11 cellular contexts compared by ENCODE assay signal in genomic region chr14:34081126-34081575, GRCh38.
DNase-seq lines count a peak whose midpoint lies in the region; ATAC-seq and TF ChIP-seq lines count a peak whose summit lies in the region.
"Had no signal": no experiment of that assay in that cellular context is flagged by ENCODE, and none has a peak within 500 bp of the region (broad histone marks: within the 10 kb centered on the region; RNA-seq: fewer than 3 reads in every experiment).

No MANE protein-coding gene starts in this region.

- H3K9me3 ChIP-seq in gastrocnemius medialis (no peaks in the 10 kb centered on the region), endodermal cell (ENCODE audit: control insufficient read depth, low read length) (peaks cover 14% of the 10 kb centered on the region)
- H3K9me3 ChIP-seq: colonic mucosa had no signal

- H3K9me3 Mint-ChIP-seq in endodermal cell = peaks cover 19% of the 10 kb centered on the region
- H3K9me3 Mint-ChIP-seq: T-helper 2 cell treated with Interferon-gamma antibody and Interleukin-4, amounts not matched to agents 5 μg/mL and 100 μg/mL, for 36 hours had no signal

- H3K9ac ChIP-seq in endodermal cell (ENCODE audit: extremely low read depth, low read length, poor library complexity, severe bottlenecking) = no peak overlapping the region

- H3K36me3 ChIP-seq in gastrocnemius medialis (no peaks in the 10 kb centered on the region), endodermal cell (ENCODE audit: control insufficient read depth, insufficient read depth, low read length) (no peaks in the 10 kb centered on the region)
- H3K36me3 ChIP-seq: colonic mucosa had no signal

- WGBS in endodermal cell (ENCODE audit: insufficient coverage in 1 of 2, insufficient read length in 1 of 2), 2 experiments = 75 to 90% methylated on average over 4 to 7 of the region's 7 CpGs

- intact Hi-C loops in gastrocnemius medialis (cut with DNase I; ENCODE audit: low total_unique reads) = loop anchor here (1.0 to 10.0 kb wide), 2 partner anchors 21 to 1576 kb away; no protein-coding TSS in a partner anchor

- H3K27ac ChIP-seq in foreskin keratinocyte = no peak overlapping the region
- H3K27ac ChIP-seq in gastrocnemius medialis = peak overlapping the region; percentile 83 to 95 (median 91)
- H3K27ac ChIP-seq in endodermal cell (ENCODE audit: low read depth, low read length) = no peak overlapping the region
- H3K27ac ChIP-seq: colonic mucosa had no signal

- H3K4me1 Mint-ChIP-seq in endodermal cell = peaks cover 33% of the 10 kb centered on the region

- H3K4me3 Mint-ChIP-seq in endodermal cell = no peak overlapping the region
- H3K4me3 Mint-ChIP-seq: T-helper 2 cell treated with Interferon-gamma antibody and Interleukin-4, amounts not matched to agents 5 μg/mL and 100 μg/mL, for 36 hours had no signal

- peaks cover 9% of the 10 kb centered on the region for H3K4me1 ChIP-seq in foreskin keratinocyte
- H3K4me1 ChIP-seq in gastrocnemius medialis = peaks cover 36 to 48% of the 10 kb centered on the region in 2 donors
- H3K4me1 ChIP-seq in endodermal cell (ENCODE audit: control insufficient read depth, insufficient read depth, low read length) = no peaks in the 10 kb centered on the region
- H3K4me1 ChIP-seq: colonic mucosa had no signal

- no peaks in the 10 kb centered on the region for H3K36me3 Mint-ChIP-seq in endodermal cell (ENCODE audit: low read depth)

- DNase-seq in SHP77 (lab: John Stamatoyannopoulos, UW) = peak; percentile 30 to 59
- peak in 1 of 2 donors; percentile 39 for DNase-seq in foreskin keratinocyte
- DNase-seq in gastrocnemius medialis = peak in 1 of 2 donors; percentile 55
- DNase-seq in stimulated activated naive CD4-positive, alpha-beta T cell treated with Interleukin-2 at 50 U/mL for 16 hours (lab: John Stamatoyannopoulos, UW) = no peak
- no peak for DNase-seq in activated CD8-positive, alpha-beta memory T cell treated with anti-CD3 and anti-CD28 coated beads, Interleukin-2, amount 50 U/mL, for 48 hours
- no peak for DNase-seq in endodermal cell
- DNase-seq in NCI-H1436 (lab: John Stamatoyannopoulos, UW) = no peak
- DNase-seq: activated T-cell treated with anti-CD3 and anti-CD28 coated beads for 4 hours, colonic mucosa had no signal

- no peak for TF ChIP-seq CTCF in foreskin keratinocyte (conservative IDR thresholded peaks at IDR 0.05)
- no peak for TF ChIP-seq CTCF in gastrocnemius medialis (IDR thresholded peaks at IDR 0.05 in 4 of 5, conservative IDR thresholded peaks at IDR 0.05 in 1 of 5)
- no peak for TF ChIP-seq CTCF in endodermal cell (conservative IDR thresholded peaks at IDR 0.05)

- in situ Hi-C loops in gastrocnemius medialis (cut with MboI; ENCODE audit: low sequenced_read_pairs in 4 of 4) = no loop called here

- H3K4me3 ChIP-seq in gastrocnemius medialis (peak overlapping the region in 1 of 4 donors; percentile 7), endodermal cell (ENCODE audit: low read length) (no peak overlapping the region)
- H3K4me3 ChIP-seq: colonic mucosa had no signal

- H3K27me3 ChIP-seq in foreskin keratinocyte (peaks cover 21% of the 10 kb centered on the region), gastrocnemius medialis (no peaks in the 10 kb centered on the region), endodermal cell (ENCODE audit: control insufficient read depth, insufficient read depth, low read length, poor library complexity, severe bottlenecking) (no peaks in the 10 kb centered on the region)
- H3K27me3 ChIP-seq: colonic mucosa had no signal

- ATAC-seq in GM19463 (IDR thresholded peaks at IDR 0.05; ENCODE audit: unreplicated experiment) (peak; percentile 56), foreskin keratinocyte (peak; percentile 34), gastrocnemius medialis (peak; percentile 82 to 85)

- H3K27ac Mint-ChIP-seq in endodermal cell = no peak overlapping the region
- H3K27ac Mint-ChIP-seq: T-helper 2 cell treated with Interferon-gamma antibody and Interleukin-4, amounts not matched to agents 5 μg/mL and 100 μg/mL, for 36 hours had no signal

- TF ChIP-seq POLR2A in gastrocnemius medialis (IDR thresholded peaks at IDR 0.05) = peak; percentile 1 to 35

- H3K27me3 Mint-ChIP-seq in endodermal cell (ENCODE audit: insufficient read depth) = peaks cover 7% of the 10 kb centered on the region

Comparison
In these comparisons a context has a peak if more than half of its experiments do, and no peak if none do; other contexts are left out.
1. DNase-seq: peak in SHP77 (2 of 2); none in stimulated activated naive CD4-positive, alpha-beta T cell treated with Interleukin-2 at 50 U/mL for 16 hours (single experiment), activated CD8-positive, alpha-beta memory T cell treated with anti-CD3 and anti-CD28 coated beads, Interleukin-2, amount 50 U/mL, for 48 hours (single experiment), endodermal cell (single experiment) and NCI-H1436 (single experiment).
2. H3K27ac ChIP-seq: peak in gastrocnemius medialis (4 of 4); none in foreskin keratinocyte (single experiment) and endodermal cell (single experiment).
3. Peak in every context shown above with its lines, with median percentiles within 50 percentile points of each other: ATAC-seq.